In the genomic region with DNA sequence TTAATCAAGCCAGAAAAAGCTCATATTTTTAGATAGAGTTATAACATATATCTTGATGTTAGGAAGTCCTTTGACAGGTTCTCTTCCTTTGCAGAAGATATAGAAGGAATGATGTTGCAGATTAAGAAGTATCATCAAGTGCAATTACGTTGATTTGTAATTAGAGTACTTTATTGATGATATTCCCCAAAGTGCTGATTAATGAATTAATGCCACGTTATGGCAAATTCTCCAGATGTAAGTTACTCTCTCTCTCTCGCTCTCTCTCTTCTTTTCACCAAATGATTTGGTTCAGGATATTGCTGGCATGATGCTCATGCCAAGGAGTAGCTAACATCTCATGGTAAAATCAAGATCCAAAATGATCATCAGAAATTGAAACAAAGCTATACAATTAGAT, we compare ENCODE assay signal across 3 cellular contexts.
TF ChIP-seq lines count a peak whose summit lies in the region.

No MANE protein-coding gene starts in this region.

TF ChIP-seq in HepG2, 621 proteins besides CTCF, POLR2A, EP300 and RAD21:
- TF ChIP-seq, protein P1, sequence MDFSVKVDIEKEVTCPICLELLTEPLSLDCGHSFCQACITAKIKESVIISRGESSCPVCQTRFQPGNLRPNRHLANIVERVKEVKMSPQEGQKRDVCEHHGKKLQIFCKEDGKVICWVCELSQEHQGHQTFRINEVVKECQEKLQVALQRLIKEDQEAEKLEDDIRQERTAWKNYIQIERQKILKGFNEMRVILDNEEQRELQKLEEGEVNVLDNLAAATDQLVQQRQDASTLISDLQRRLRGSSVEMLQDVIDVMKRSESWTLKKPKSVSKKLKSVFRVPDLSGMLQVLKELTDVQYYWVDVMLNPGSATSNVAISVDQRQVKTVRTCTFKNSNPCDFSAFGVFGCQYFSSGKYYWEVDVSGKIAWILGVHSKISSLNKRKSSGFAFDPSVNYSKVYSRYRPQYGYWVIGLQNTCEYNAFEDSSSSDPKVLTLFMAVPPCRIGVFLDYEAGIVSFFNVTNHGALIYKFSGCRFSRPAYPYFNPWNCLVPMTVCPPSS (IDR thresholded peaks at IDR 0.05): no peak
- TF ChIP-seq ZSCAN25 (CRISPR knock-in tag; IDR thresholded peaks at IDR 0.05) (no peak), MAFK (conservative IDR thresholded peaks at IDR 0.05 in 1 of 2, IDR thresholded peaks at IDR 0.05 in 1 of 2; ENCODE audit: low read length in 2 of 2) (peak; percentile 32 to 52; a peak in 3 of 4 replicates), MAFF (IDR thresholded peaks at IDR 0.05; ENCODE audit: low read depth, low read length) (0 out of 2 replicates have a peak, but pooled peaks have one; percentile 11)

TF ChIP-seq in A549, 52 proteins besides CTCF, POLR2A, EP300 and RAD21:
- TF ChIP-seq TFCP2L1 (CRISPR knock-in tag; IDR thresholded peaks at IDR 0.05) (no peak), MAFK (IDR thresholded peaks at IDR 0.05; ENCODE audit: partially characterized antibody) (peak; percentile 52)
TF ChIP-seq in A549: peak in this region for 1.

TF ChIP-seq in K562, 482 proteins besides CTCF, POLR2A, EP300 and RAD21:
- TF ChIP-seq NR4A1 (CRISPR knock-in tag; IDR thresholded peaks at IDR 0.05) (no peak), NR4A1 (tag; IDR thresholded peaks at IDR 0.05) (no peak), ZNF316 (IDR thresholded peaks at IDR 0.05) (peak; percentile 34; the same call in 1 of the 2 replicates)
